Comparison of ENCODE assay signal across 1 cellular context in the genomic region with DNA sequence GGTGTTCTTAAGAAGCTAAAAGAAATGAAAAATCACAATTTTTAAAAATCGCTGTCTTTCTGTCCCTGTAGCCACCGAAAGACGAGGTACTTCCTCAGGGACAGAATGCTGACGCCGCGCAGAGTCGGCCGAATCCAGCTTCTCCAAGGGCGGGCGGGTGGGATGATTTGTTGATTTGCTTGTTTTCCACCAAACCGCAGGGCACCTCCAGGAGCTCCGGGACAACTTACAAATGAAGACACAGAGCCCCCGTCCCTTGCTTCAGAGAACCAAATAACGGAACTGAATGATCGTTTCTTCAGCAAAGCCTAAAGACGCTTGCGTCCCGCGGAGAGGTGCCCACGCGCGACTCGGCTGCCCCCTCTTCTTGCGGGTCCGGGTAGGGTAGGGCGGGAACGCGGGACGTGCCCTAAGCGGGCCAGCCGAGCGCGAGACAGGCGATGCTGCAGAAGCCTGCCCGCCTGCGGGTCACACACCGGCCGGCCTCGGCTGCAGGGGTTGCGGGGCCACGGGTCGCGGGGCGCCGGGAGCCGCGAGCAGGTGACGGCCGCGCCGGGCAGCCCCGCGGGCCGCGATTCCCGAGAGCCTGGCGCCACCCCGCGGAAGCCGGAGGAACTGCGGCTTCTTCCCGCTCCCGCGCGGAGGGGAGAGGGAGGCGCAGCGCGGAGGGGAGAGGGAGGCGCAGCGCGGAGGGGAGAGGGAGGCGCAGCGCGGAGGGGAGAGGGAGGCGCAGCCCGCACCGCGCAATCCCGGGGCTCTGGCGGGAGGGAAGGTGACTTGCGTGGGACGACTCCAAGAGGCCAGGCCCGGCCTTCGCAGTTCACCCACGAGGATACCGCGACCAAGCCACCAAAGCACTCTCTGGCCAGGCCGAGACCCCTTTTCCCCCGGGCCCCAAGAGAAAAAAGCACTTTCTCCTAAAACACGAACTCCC.
TF ChIP-seq lines count a peak whose summit lies in the region.

No MANE protein-coding gene starts in this region.

TF ChIP-seq in HEK293, 187 proteins besides CTCF, POLR2A, EP300 and RAD21 (continued from another document):
- TF ChIP-seq ZBTB11 (tag by site-specific recombination; conservative IDR thresholded peaks at IDR 0.05; ENCODE audit: low read depth), result 0 out of 2 replicates have a peak, but pooled peaks have one; percentile 27
